Comparison of ENCODE assay signal across 8 cellular contexts in genomic region chr3:47140973-47141461, GRCh38. TPM values are rescaled to one million over a fixed set of nuclear protein-coding genes. Genes with fewer than 3 reads are reported as not detected.
DNase-seq lines count a peak whose midpoint lies in the region; ATAC-seq and TF ChIP-seq lines count a peak whose summit lies in the region.
"Not testable (repeated sequence)": the region's sequence is repeated elsewhere in the genome, so short reads cannot be mapped to it uniquely, and the experiment has no call there.

No MANE protein-coding gene starts in this region.

- in situ Hi-C loops in Caki2 (cut with HindIII; ENCODE audit: low pct_unique_long_range_greater_than_20kb, low sequenced_read_pairs) = not testable (repeated sequence)

- H3K4me3 Mint-ChIP-seq in endodermal cell = peak overlapping the region; percentile 19
- H3K4me3 Mint-ChIP-seq in nephron = not testable (repeated sequence)

- 79 to 100% methylated on average over 2 to 3 of the region's 3 CpGs for WGBS in endodermal cell (ENCODE audit: insufficient coverage in 1 of 2, insufficient read length in 1 of 2), 2 experiments

- not testable (repeated sequence) for H3K27me3 ChIP-seq in endodermal cell (ENCODE audit: control insufficient read depth, insufficient read depth, low read length, poor library complexity, severe bottlenecking)

- not testable (repeated sequence) for H3K9ac ChIP-seq in endodermal cell (ENCODE audit: extremely low read depth, low read length, poor library complexity, severe bottlenecking)

- not testable (repeated sequence) for H3K27ac ChIP-seq in endodermal cell (ENCODE audit: low read depth, low read length)

- not testable (repeated sequence) for TF ChIP-seq CTCF in endodermal cell (conservative IDR thresholded peaks at IDR 0.05); nephron (IDR thresholded peaks at IDR 0.05; ENCODE audit: unreplicated experiment in 3 of 3)

- not testable (repeated sequence) for H3K4me1 ChIP-seq in endodermal cell (ENCODE audit: control insufficient read depth, insufficient read depth, low read length)

- peak; percentile 87 for ATAC-seq in GM18873 (IDR thresholded peaks at IDR 0.05; ENCODE audit: low FRiP score, unreplicated experiment)
- ATAC-seq in GM21529 (IDR thresholded peaks at IDR 0.05; ENCODE audit: unreplicated experiment) = peak; percentile 95
- peak; percentile 74 for ATAC-seq in HG03039 (IDR thresholded peaks at IDR 0.05; ENCODE audit: unreplicated experiment)
- peak; percentile 77 to 89 for ATAC-seq in activated CD4-positive, CD25-positive, alpha-beta regulatory T cell treated with anti-CD3 and anti-CD28 coated beads, Interleukin-2, amount 50 U/mL, for 24 hours

- peak; percentile 44 for DNase-seq in Caki2 (ENCODE audit: low read depth)
- peak; percentile 45 for DNase-seq in HuH-7.5 (ENCODE audit: low spot score)
- not testable (repeated sequence) for DNase-seq in endodermal cell

- H3K4me1 Mint-ChIP-seq in endodermal cell (peaks cover 37% of the 10 kb centered on the region), nephron (peaks cover 15% of the 10 kb centered on the region)

- H3K36me3 Mint-ChIP-seq in endodermal cell (ENCODE audit: low read depth); nephron (ENCODE audit: low read depth): not testable (repeated sequence)

- not testable (repeated sequence) for H3K27me3 Mint-ChIP-seq in endodermal cell (ENCODE audit: insufficient read depth); nephron (ENCODE audit: low read depth)

- H3K9me3 ChIP-seq in endodermal cell (ENCODE audit: control insufficient read depth, low read length) = not testable (repeated sequence)

- H3K36me3 ChIP-seq in endodermal cell (ENCODE audit: control insufficient read depth, insufficient read depth, low read length) = not testable (repeated sequence)

- H3K4me3 ChIP-seq in endodermal cell (ENCODE audit: low read length) = not testable (repeated sequence)

- not testable (repeated sequence) for H3K9me3 Mint-ChIP-seq in endodermal cell, nephron

- not testable (repeated sequence) for H3K27ac Mint-ChIP-seq in endodermal cell
- H3K27ac Mint-ChIP-seq in nephron = peak overlapping the region; percentile 30 to 45 (median 41)

RNA-seq across cellular contexts. Expression of gene SETD2, which starts 22.9 kb away (rescaled TPM):
- total RNA-seq in Caki2 (2014; rRNA removed; shearing (Covaris generic); ENCODE audit: low replicate concordance) = 10.9 and 15.7 TPM in 2 replicates
- total RNA-seq in endodermal cell = 10 to 100 TPM; 59.0 to 61.5 TPM
- 38.5 TPM for polyA plus RNA-seq in endodermal cell (2013, experiment 1 of 2)
- 40.7 TPM for polyA plus RNA-seq in endodermal cell (2013, experiment 2 of 2)
